31 cellular contexts compared by ENCODE assay signal in genomic region chr13:72113070-72113469, GRCh38.
"Had no signal": no experiment of that assay in that cellular context is flagged by ENCODE, and none has a peak within 500 bp of the region (broad histone marks: within the 10 kb centered on the region; RNA-seq: fewer than 3 reads in every experiment).

No MANE protein-coding gene starts in this region.

- H3K27ac Mint-ChIP-seq: activated CD4-positive, alpha-beta T cell treated with anti-CD3 and anti-CD28 coated beads, Interleukin-2, amount 10 ng/mL, durations not matched to agents 24 days and 14 days; activated naive CD4-positive, alpha-beta T cell treated with anti-CD3 and anti-CD28 coated beads for 36 hours; activated naive CD4-positive, alpha-beta T cell treated with anti-CD3 and anti-CD28 coated beads, Interleukin-2, amount 50 U/mL, for 72 hours; activated T-helper 1 cell treated with anti-CD3 and anti-CD28 coated beads, Interleukin-12 subunit alpha, Interleukin-12 subunit beta, Interleukin-2, Interleukin-4 antibody, amounts not matched to agents 30 ng/mL and 10 ng/mL and 1 ng/mL, durations not matched to agents 14 hours and 24 hours and 36 hours; T-helper 1 cell treated with Interleukin-12 subunit alpha and Interleukin-12 subunit beta and Interleukin-4 antibody, amounts not matched to agents 30 μg/mL and 1 μg/mL, for 36 hours; T-helper 2 cell treated with Interferon-gamma antibody and Interleukin-4, amounts not matched to agents 5 μg/mL and 100 μg/mL, for 36 hours had no signal

- H3K27me3 ChIP-seq: adrenal gland, body of pancreas, breast epithelium, MG63, Peyer's patch had no signal

- DNase-seq: activated CD4-positive, alpha-beta T cell treated with anti-CD3 and anti-CD28 coated beads, Interleukin-2, amount 10 ng/mL, durations not matched to agents 24 days and 14 days; activated CD4-positive, alpha-beta T cell treated with anti-CD3 and anti-CD28 coated beads, Interleukin-2, amount 50 U/mL, for 4 hours; activated CD8-positive, alpha-beta memory T cell treated with anti-CD3 and anti-CD28 coated beads, Interleukin-2, amount 50 U/mL, for 4 hours; activated gamma-delta T cell treated with Interleukin-2 at 50 U/mL for 16 hours; activated naive CD4-positive, alpha-beta T cell treated with anti-CD3 and anti-CD28 coated beads for 36 hours; activated T-cell treated with anti-CD3 and anti-CD28 coated beads for 4 hours; activated T-cell treated with anti-CD3 and anti-CD28 coated beads, Interleukin-2, amount 50 U/mL, for 4 hours; body of pancreas; caudate nucleus; cerebellar nuclear complex; Kasumi-1; MG63; NCI-H1048; NCI-H1105 treated with DMSO at 0.1 percent for 48 hours; NCI-H1436; NCI-H1694; NCI-H2029; NCI-H345; NCI-H524 treated with DMSO at 0.1 percent for 48 hours; PC-3; Peyer's patch; RPMI8226; SIG-M5 had no signal

- H3K9me3 Mint-ChIP-seq: activated CD4-positive, alpha-beta T cell treated with anti-CD3 and anti-CD28 coated beads, Interleukin-2, amount 10 ng/mL, durations not matched to agents 24 days and 14 days; activated naive CD4-positive, alpha-beta T cell treated with anti-CD3 and anti-CD28 coated beads for 36 hours; activated T-helper 1 cell treated with anti-CD3 and anti-CD28 coated beads, Interleukin-12 subunit alpha, Interleukin-12 subunit beta, Interleukin-2, Interleukin-4 antibody, amounts not matched to agents 30 ng/mL and 10 ng/mL and 1 ng/mL, durations not matched to agents 14 hours and 24 hours and 36 hours; T-helper 1 cell treated with Interleukin-12 subunit alpha and Interleukin-12 subunit beta and Interleukin-4 antibody, amounts not matched to agents 30 μg/mL and 1 μg/mL, for 36 hours had no signal

- ATAC-seq: activated naive CD4-positive, alpha-beta T cell treated with anti-CD3 and anti-CD28 coated beads, Interleukin-2, amount 50 U/mL, for 72 hours; activated T-cell treated with anti-CD3 and anti-CD28 coated beads, Interleukin-2, amount 50 U/mL, for 4 hours; body of pancreas; PC-3 had no signal

- FAIRE-seq: astrocyte, TTC549 had no signal

- H3K36me3 Mint-ChIP-seq: activated naive CD4-positive, alpha-beta T cell treated with anti-CD3 and anti-CD28 coated beads, Interleukin-2, amount 50 U/mL, for 72 hours had no signal

- H3K4me1 Mint-ChIP-seq: activated CD4-positive, alpha-beta T cell treated with anti-CD3 and anti-CD28 coated beads, Interleukin-2, amount 10 ng/mL, durations not matched to agents 24 days and 14 days had no signal

- H3K27me3 Mint-ChIP-seq: activated CD4-positive, alpha-beta T cell treated with anti-CD3 and anti-CD28 coated beads, Interleukin-2, amount 10 ng/mL, durations not matched to agents 24 days and 14 days had no signal

- H3K4me3 Mint-ChIP-seq: activated CD4-positive, alpha-beta T cell treated with anti-CD3 and anti-CD28 coated beads, Interleukin-2, amount 10 ng/mL, durations not matched to agents 24 days and 14 days; activated naive CD4-positive, alpha-beta T cell treated with anti-CD3 and anti-CD28 coated beads for 36 hours; activated T-cell treated with anti-CD3 and anti-CD28 coated beads, Interleukin-2, amount 50 U/mL, for 4 hours; activated T-helper 1 cell treated with anti-CD3 and anti-CD28 coated beads, Interleukin-12 subunit alpha, Interleukin-12 subunit beta, Interleukin-2, Interleukin-4 antibody, amounts not matched to agents 30 ng/mL and 10 ng/mL and 1 ng/mL, durations not matched to agents 14 hours and 24 hours and 36 hours; T-helper 1 cell treated with Interleukin-12 subunit alpha and Interleukin-12 subunit beta and Interleukin-4 antibody, amounts not matched to agents 30 μg/mL and 1 μg/mL, for 36 hours; T-helper 2 cell treated with Interferon-gamma antibody and Interleukin-4, amounts not matched to agents 5 μg/mL and 100 μg/mL, for 36 hours had no signal

- H3K4me3 ChIP-seq: adrenal gland, body of pancreas, breast epithelium, MG63, Peyer's patch had no signal

- H3K9me3 ChIP-seq: adrenal gland, body of pancreas, breast epithelium, MG63, Peyer's patch had no signal

- H3K27ac ChIP-seq: adrenal gland, body of pancreas, breast epithelium, Peyer's patch had no signal

- H3K4me1 ChIP-seq: adrenal gland, body of pancreas, breast epithelium, Peyer's patch had no signal

- H3K36me3 ChIP-seq: adrenal gland, breast epithelium, MG63, Peyer's patch had no signal
